Comparison of ENCODE assay signal across 14 cellular contexts in genomic region chr16:49473131-49473530, GRCh38.
"Had no signal": no experiment of that assay in that cellular context is flagged by ENCODE, and none has a peak within 500 bp of the region (broad histone marks: within the 10 kb centered on the region; RNA-seq: fewer than 3 reads in every experiment).

No MANE protein-coding gene starts in this region.

- H3K4me3 ChIP-seq: heart left ventricle, left ventricle myocardium inferior had no signal

- H3K4me1 ChIP-seq: heart left ventricle, left ventricle myocardium inferior had no signal

- H3K4me2 ChIP-seq: SK-N-SH had no signal

- H3K4me3 Mint-ChIP-seq: activated naive CD8-positive, alpha-beta T cell; activated T-cell treated with anti-CD3 and anti-CD28 coated beads, Interleukin-2, amount 50 U/mL, for 4 hours; nephron progenitor cell; stimulated activated naive CD8-positive, alpha-beta T cell treated with anti-CD3 and anti-CD28 coated beads, Interleukin-15, amount 100 ng/mL, for 72 hours had no signal

- H3K9me3 ChIP-seq: heart left ventricle, left ventricle myocardium inferior, SK-N-SH had no signal

- H3K9me3 Mint-ChIP-seq: activated T-cell treated with anti-CD3 and anti-CD28 coated beads, Interleukin-2, amount 50 U/mL, for 4 hours; nephron progenitor cell; stimulated activated naive CD8-positive, alpha-beta T cell treated with anti-CD3 and anti-CD28 coated beads, Interleukin-15, amount 100 ng/mL, for 72 hours had no signal

- H3K36me3 ChIP-seq: heart left ventricle, left ventricle myocardium inferior had no signal

- H3K27ac Mint-ChIP-seq: activated naive CD8-positive, alpha-beta T cell; nephron progenitor cell; stimulated activated naive CD8-positive, alpha-beta T cell treated with anti-CD3 and anti-CD28 coated beads, Interleukin-15, amount 100 ng/mL, for 72 hours had no signal

- H3K36me3 Mint-ChIP-seq: activated naive CD8-positive, alpha-beta T cell had no signal

- H3K4me1 Mint-ChIP-seq: nephron progenitor cell; stimulated activated naive CD8-positive, alpha-beta T cell treated with anti-CD3 and anti-CD28 coated beads, Interleukin-15, amount 100 ng/mL, for 72 hours had no signal

- DNase-seq: activated CD4-positive, alpha-beta T cell treated with anti-CD3 and anti-CD28 coated beads, Interleukin-2, amount 50 U/mL, for 1 hour; activated CD4-positive, CD25-positive, alpha-beta regulatory T cell; activated gamma-delta T cell; activated T-cell treated with anti-CD3 and anti-CD28 coated beads, Interleukin-2, amount 50 U/mL, for 4 hours; amygdala; caudate nucleus; left ventricle myocardium inferior; nucleus accumbens; SHP77 treated with DMSO at 0.1 percent for 48 hours; SK-N-SH; stimulated activated naive CD8-positive, alpha-beta T cell treated with anti-CD3 and anti-CD28 coated beads, Interleukin-15, amount 100 ng/mL, for 72 hours had no signal

- H3K27me3 Mint-ChIP-seq: activated naive CD8-positive, alpha-beta T cell; stimulated activated naive CD8-positive, alpha-beta T cell treated with anti-CD3 and anti-CD28 coated beads, Interleukin-15, amount 100 ng/mL, for 72 hours had no signal

- H3K27ac ChIP-seq: heart left ventricle, left ventricle myocardium inferior had no signal

- ATAC-seq: activated T-cell treated with anti-CD3 and anti-CD28 coated beads, Interleukin-2, amount 50 U/mL, for 4 hours; heart left ventricle; stimulated activated naive CD8-positive, alpha-beta T cell treated with anti-CD3 and anti-CD28 coated beads, Interleukin-15, amount 100 ng/mL, for 72 hours had no signal
